Comparison of ENCODE assay signal across 1 cellular context in genomic region chr1:6446665-6447015, GRCh38.
TF ChIP-seq lines count a peak whose summit lies in the region.

No MANE protein-coding gene starts in this region.

TF ChIP-seq in HCT116, 20 proteins besides CTCF, POLR2A, EP300 and RAD21 (continued from another document):
- no peak for TF ChIP-seq TCF7L2 (IDR thresholded peaks at IDR 0.05; ENCODE audit: borderline replicate concordance, extremely low read depth, insufficient read depth, insufficient read length)
